8 cellular contexts compared by ENCODE assay signal in the genomic region with DNA sequence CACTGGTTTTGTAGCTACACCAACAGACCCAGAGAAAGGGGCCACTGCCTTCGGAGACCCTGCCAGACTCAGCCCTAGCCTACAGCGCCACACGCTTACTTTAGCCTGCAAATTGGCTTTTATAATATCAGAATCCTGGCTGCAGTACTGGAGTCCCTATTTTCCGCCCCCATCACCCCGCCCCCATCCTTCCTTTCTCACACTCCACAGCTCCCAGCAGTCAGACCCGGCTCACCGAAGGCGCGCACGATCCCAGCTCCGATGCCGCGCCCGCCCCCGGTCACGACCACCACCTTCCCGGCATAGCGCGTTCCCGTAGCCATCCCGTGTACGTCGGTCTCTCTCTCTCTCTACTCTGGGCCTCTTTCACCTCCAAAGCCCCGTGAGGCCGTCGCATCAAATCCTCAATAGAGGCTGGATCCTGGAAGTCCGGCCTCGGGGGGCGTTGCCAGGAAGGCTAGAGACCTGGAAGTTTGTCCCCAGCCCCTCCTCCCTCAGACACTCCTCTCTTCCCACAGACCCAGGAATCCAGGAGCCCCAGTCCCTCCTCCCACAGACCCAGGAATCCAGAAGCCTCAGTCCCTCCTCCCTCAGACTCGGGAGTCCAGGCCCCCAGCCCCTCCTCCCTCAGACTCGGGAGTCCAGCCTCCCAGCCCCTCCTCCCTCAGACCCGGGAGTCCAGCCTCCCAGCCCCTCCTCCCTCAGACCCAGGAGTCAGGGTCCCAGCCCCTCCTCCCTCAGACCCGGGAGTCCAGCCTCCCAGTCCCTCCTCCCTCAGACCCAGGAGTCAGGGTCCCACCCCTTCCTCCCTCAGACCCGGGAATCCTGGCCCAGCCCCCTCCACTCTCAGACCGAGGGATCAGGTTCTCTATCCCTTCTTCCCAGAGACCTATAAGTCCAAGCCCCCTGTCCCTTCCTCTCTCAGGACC. TPM values are rescaled to one million over a fixed set of nuclear protein-coding genes. Genes with fewer than 3 reads are reported as not detected.
DNase-seq lines count a peak whose midpoint lies in the region; ATAC-seq and TF ChIP-seq lines count a peak whose summit lies in the region.

A gene (minus strand): TSS at position 403 of the 929 bp plus-strand sequence. CDS start 80 bp downstream, at position 323.

- peak within 1 kb of the TSS; percentile 64 for H3K4me2 ChIP-seq in GM23248 (ENCODE audit: unreplicated experiment)
- H3K4me2 ChIP-seq in neural cell (ENCODE audit: low read length), result no peak within 1 kb of the TSS

- H3K27ac ChIP-seq in GM23248 (peak within 1 kb of the TSS; percentile 44), neural cell (ENCODE audit: low read length) (no peak within 1 kb of the TSS)

- H3K4me3 ChIP-seq in GM23248 (peak within 1 kb of the TSS; percentile 61), fibroblast of mammary gland (ENCODE audit: control insufficient read depth, low read depth, low read length) (peak within 1 kb of the TSS; percentile 46), neural cell (ENCODE audit: low read length) (peak within 1 kb of the TSS; percentile 54)

- H3K36me3 ChIP-seq in GM23248 (ENCODE audit: low read depth) (no peaks in the 10 kb centered on the region; the same call in 1 of the 2 replicates), neural cell (ENCODE audit: insufficient read depth, low read length) (no peaks in the 10 kb centered on the region)

- H3K9me2 ChIP-seq in GM23248 (ENCODE audit: insufficient read depth) (no peaks in the 10 kb centered on the region), neural cell (ENCODE audit: insufficient read depth, low read length) (no peaks in the 10 kb centered on the region)

- H2AFZ ChIP-seq in GM23248 (peak within 1 kb of the TSS; percentile 83), neural cell (ENCODE audit: low read depth, low read length) (peak within 1 kb of the TSS; percentile 43)

- TF ChIP-seq RAD21 in neural cell (conservative IDR thresholded peaks at IDR 0.05), result no peak

- peak within 1 kb of the TSS; percentile 70 for H3K9ac ChIP-seq in GM23248
- peak within 1 kb of the TSS; percentile 49 for H3K9ac ChIP-seq in neural cell (ENCODE audit: low read length)

- no peak for TF ChIP-seq CTCF in fibroblast of mammary gland (conservative IDR thresholded peaks at IDR 0.05; ENCODE audit: control insufficient read depth, insufficient read depth, low read depth, low read length)
- no peak for TF ChIP-seq CTCF in neural cell (IDR thresholded peaks at IDR 0.05; ENCODE audit: poor library complexity, severe bottlenecking)

- H3K27me3 ChIP-seq in GM23248 (replicated peaks; ENCODE audit: insufficient read depth), result no peaks in the 10 kb centered on the region
- no peaks in the 10 kb centered on the region for H3K27me3 ChIP-seq in neural cell (ENCODE audit: insufficient read depth, low read depth, low read length)

- in situ Hi-C loops in GM23248 (cut with MboI), result no loop called here

- H3K4me1 ChIP-seq in GM23248 (ENCODE audit: insufficient read depth), result peaks cover 8% of the 10 kb centered on the region

- WGBS in GM23248 (ENCODE audit: low coverage in 1 of 2, low lambda C conversion rate in 2 of 2, missing lambda C conversion rate in 2 of 2), 2 experiments, result 2 to 3% methylated on average over 29 to 35 of the region's 35 CpGs

- TF ChIP-seq EP300 in neural cell (conservative IDR thresholded peaks at IDR 0.05; ENCODE audit: poor library complexity, severe bottlenecking), result no peak

- no peaks in the 10 kb centered on the region for H4K20me1 ChIP-seq in GM23248 (ENCODE audit: insufficient read depth)
- H4K20me1 ChIP-seq in neural cell (ENCODE audit: insufficient read depth), result no peaks in the 10 kb centered on the region

- H3K9me3 ChIP-seq in GM23248 (ENCODE audit: low read depth) (no peaks in the 10 kb centered on the region), neural cell (ENCODE audit: low read length) (no peaks in the 10 kb centered on the region)

- H3K79me2 ChIP-seq in GM23248 (ENCODE audit: insufficient read depth) (no peaks in the 10 kb centered on the region), neural cell (replicated peaks; ENCODE audit: insufficient read depth, low read length) (no peaks in the 10 kb centered on the region)

- no peak for ATAC-seq in HG03135 (IDR thresholded peaks at IDR 0.05; ENCODE audit: unreplicated experiment)
- no peak for ATAC-seq in HG02759 (IDR thresholded peaks at IDR 0.05; ENCODE audit: unreplicated experiment)

- H3F3A ChIP-seq in GM23248 (ENCODE audit: insufficient read depth), result no peaks in the 10 kb centered on the region
- no peaks in the 10 kb centered on the region for H3F3A ChIP-seq in neural cell (ENCODE audit: insufficient read depth, low read length, poor library complexity, severe bottlenecking)

- DNase-seq in C1 segment of cervical spinal cord (lab: John Stamatoyannopoulos, UW) (peak in 10 of 14 donors; percentile 16 to 78 (median 66)), GM23248 (peak; percentile 49), UCSD-AML1 (lab: John Stamatoyannopoulos, UW; ENCODE audit: unreplicated experiment) (peak; percentile 59), fibroblast of mammary gland (ENCODE audit: low read depth) (peak; percentile 17), HPDE6-E6E7 (ENCODE audit: extremely low spot score) (no peak)

TF ChIP-seq in neural cell, 6 proteins besides CTCF, POLR2A, EP300 and RAD21:
- no peak for TF ChIP-seq EZH2 (IDR thresholded peaks at IDR 0.05; ENCODE audit: borderline replicate concordance, insufficient read depth, low read length, poor library complexity, severe bottlenecking)
- TF ChIP-seq SMC3 (conservative IDR thresholded peaks at IDR 0.05; ENCODE audit: poor library complexity), result peak; percentile 17
TF ChIP-seq in neural cell: peak in this region for 1.

RNA-seq across cellular contexts. Expression of the gene that starts here (rescaled TPM):
- total RNA-seq in GM23248 (2014; rRNA removed; shearing (Covaris generic)), result 2.6 and 3.9 TPM in 2 replicates
- polyA plus RNA-seq in GM23248 (2016; fragmentation: Nextera tagmentation; extraction: Ambion mirVana), result 3.7 and 4.4 TPM in 2 replicates
- polyA plus RNA-seq in neural cell, result 0.40 and 0.44 TPM in 2 replicates
- not detected in 2 replicates for polyA minus RNA-seq in neural cell
